23 cellular contexts compared by ENCODE assay signal in genomic region chr2:176733698-176734430, GRCh38.
"Had no signal": no experiment of that assay in that cellular context is flagged by ENCODE, and none has a peak within 500 bp of the region (broad histone marks: within the 10 kb centered on the region; RNA-seq: fewer than 3 reads in every experiment).

No MANE protein-coding gene starts in this region.

- H3K9ac ChIP-seq: SK-N-SH had no signal

- ATAC-seq: Panc1, PC-3, T-cell had no signal

- H3K9me3 ChIP-seq: SK-N-SH had no signal

- H3K27ac ChIP-seq: HL-60, RWPE1 had no signal

- H3K9me2 ChIP-seq: SK-N-SH had no signal

- FAIRE-seq: HTR-8/SVneo had no signal

- H3K4me2 ChIP-seq: SK-N-SH had no signal

- DNase-seq: Kasumi-1, KG1, MM.1S, NCI-H1092 treated with DMSO at 0.1 percent for 48 hours, NCI-H1417, NCI-H146, NCI-H1694 treated with DMSO at 0.1 percent for 48 hours, NCI-H1930, NCI-H2081, NCI-H2107, NCI-H2227 treated with DMSO at 0.1 percent for 48 hours, NCI-H524 treated with DMSO at 0.1 percent for 48 hours, NCI-H69, NCI-H774, PC-3, SHP77, SK-N-SH, SW 1271, T-cell had no signal
